In genomic region chr6:107618672-107619071, GRCh38 we compare ENCODE assay signal across 8 cellular contexts.
A peak's percentile ranks its signal among the peaks of the same experiment; 100 is the strongest.
DNase-seq lines count a peak whose midpoint lies in the region; ATAC-seq and TF ChIP-seq lines count a peak whose summit lies in the region.

No MANE protein-coding gene starts in this region.

- CTCF ChIA-PET in SK-N-SH (lab: Yijun Ruan, JAX): interaction anchor here (1.0 to 1.5 kb wide), 4 partner anchors 9 to 505 kb away, joined by 3 read pairs; no protein-coding TSS in a partner anchor

- H3K27ac ChIP-seq in SK-N-SH (ENCODE audit: low read depth in 2 of 2, low read length in 1 of 2) (no peak overlapping the region), left ventricle myocardium inferior (replicated peaks) (no peak overlapping the region)

- H3K9me2 ChIP-seq in SK-N-SH: no peaks in the 10 kb centered on the region

- H3K4me1 ChIP-seq in SK-N-SH (ENCODE audit: control insufficient read depth in 1 of 2, insufficient read depth in 2 of 2, low read depth in 1 of 2, low read length in 1 of 2): peaks cover 0 to 62% of the 10 kb centered on the region in 2 experiments; a peak in 2 of 4 replicates
- H3K4me1 ChIP-seq in left ventricle myocardium inferior: peaks cover 47% of the 10 kb centered on the region

- H3K79me2 ChIP-seq in SK-N-SH (ENCODE audit: insufficient read depth): no peaks in the 10 kb centered on the region

- H3K27me3 ChIP-seq in SK-N-SH (ENCODE audit: insufficient read depth): no peaks in the 10 kb centered on the region
- H3K27me3 ChIP-seq in left ventricle myocardium inferior (ENCODE audit: low read depth): no peaks in the 10 kb centered on the region

- peak; percentile 99 for ATAC-seq in GM18517 (IDR thresholded peaks at IDR 0.05; ENCODE audit: unreplicated experiment)
- peak; percentile 96 for ATAC-seq in HG02642 (IDR thresholded peaks at IDR 0.05; ENCODE audit: poor library complexity, unreplicated experiment)
- ATAC-seq in natural killer cell treated with Interleukin-12 subunit alpha and Interleukin-12 subunit beta and Interleukin-15 and Interleukin-18, amount 100 ng/mL, for 72 hours: peak; percentile 61 to 86

- peaks cover 13% of the 10 kb centered on the region for H3K27me3 Mint-ChIP-seq in T-helper 2 cell treated with Interferon-gamma antibody and Interleukin-4, amounts not matched to agents 5 μg/mL and 100 μg/mL, for 36 hours (ENCODE audit: low read depth)
- peaks cover 8 to 11% of the 10 kb centered on the region in 2 donors for H3K27me3 Mint-ChIP-seq in natural killer cell treated with Interleukin-12 subunit alpha and Interleukin-12 subunit beta and Interleukin-15 and Interleukin-18, amount 100 ng/mL, for 72 hours

- intact Hi-C loops in left ventricle myocardium inferior (cut with micrococcal nuclease): no loop called here

- TF ChIP-seq CTCF in foreskin fibroblast (IDR thresholded peaks at IDR 0.05; ENCODE audit: low read depth, low read length) (no peak), SK-N-SH (IDR thresholded peaks at IDR 0.05) (no peak), left ventricle myocardium inferior (IDR thresholded peaks at IDR 0.05; ENCODE audit: borderline replicate concordance) (no peak)

- H3K9me3 Mint-ChIP-seq in T-helper 2 cell treated with Interferon-gamma antibody and Interleukin-4, amounts not matched to agents 5 μg/mL and 100 μg/mL, for 36 hours: no peaks in the 10 kb centered on the region
- no peaks in the 10 kb centered on the region for H3K9me3 Mint-ChIP-seq in natural killer cell treated with Interleukin-12 subunit alpha and Interleukin-12 subunit beta and Interleukin-15 and Interleukin-18, amount 100 ng/mL, for 72 hours

- no peak for TF ChIP-seq RAD21 in SK-N-SH (IDR thresholded peaks at IDR 0.05; ENCODE audit: low read length)

- no peaks in the 10 kb centered on the region for H4K20me1 ChIP-seq in SK-N-SH (ENCODE audit: insufficient read depth)

- peaks cover 31% of the 10 kb centered on the region for H3K4me1 Mint-ChIP-seq in T-helper 2 cell treated with Interferon-gamma antibody and Interleukin-4, amounts not matched to agents 5 μg/mL and 100 μg/mL, for 36 hours (ENCODE audit: low read depth)
- H3K4me1 Mint-ChIP-seq in natural killer cell treated with Interleukin-12 subunit alpha and Interleukin-12 subunit beta and Interleukin-15 and Interleukin-18, amount 100 ng/mL, for 72 hours (ENCODE audit: low read depth in 2 of 2): peaks cover 14 to 15% of the 10 kb centered on the region in 2 donors

- H3K9ac ChIP-seq in SK-N-SH: no peak overlapping the region

- H3K36me3 ChIP-seq in SK-N-SH (replicated peaks in 1 of 2; ENCODE audit: control insufficient read depth in 1 of 2, insufficient read depth in 2 of 2, low read length in 1 of 2): no peaks in the 10 kb centered on the region
- no peaks in the 10 kb centered on the region for H3K36me3 ChIP-seq in left ventricle myocardium inferior

- peaks cover 1% of the 10 kb centered on the region for H3K36me3 Mint-ChIP-seq in T-helper 2 cell treated with Interferon-gamma antibody and Interleukin-4, amounts not matched to agents 5 μg/mL and 100 μg/mL, for 36 hours (ENCODE audit: low read depth)
- no peaks in the 10 kb centered on the region for H3K36me3 Mint-ChIP-seq in natural killer cell treated with Interleukin-12 subunit alpha and Interleukin-12 subunit beta and Interleukin-15 and Interleukin-18, amount 100 ng/mL, for 72 hours

- no peak overlapping the region for H3K4me2 ChIP-seq in SK-N-SH

- POLR2A ChIA-PET in SK-N-SH (lab: Yijun Ruan, JAX): interaction anchor here (0.7 kb wide), 1 partner anchor 61 kb away, joined by 3 read pairs; no protein-coding TSS in a partner anchor

- TF ChIP-seq EP300 in SK-N-SH (IDR thresholded peaks at IDR 0.05; ENCODE audit: borderline replicate concordance in 1 of 2, low read depth in 1 of 2, low read length in 1 of 2): no peak

- peak overlapping the region; percentile 20 for H3K4me3 Mint-ChIP-seq in T-helper 2 cell treated with Interferon-gamma antibody and Interleukin-4, amounts not matched to agents 5 μg/mL and 100 μg/mL, for 36 hours
- peak overlapping the region; percentile 2 for H3K4me3 Mint-ChIP-seq in natural killer cell treated with Interleukin-12 subunit alpha and Interleukin-12 subunit beta and Interleukin-15 and Interleukin-18, amount 100 ng/mL, for 72 hours

- H3F3A ChIP-seq in SK-N-SH (replicated peaks; ENCODE audit: insufficient read depth): no peaks in the 10 kb centered on the region

- peak overlapping the region; percentile 82 for H3K27ac Mint-ChIP-seq in T-helper 2 cell treated with Interferon-gamma antibody and Interleukin-4, amounts not matched to agents 5 μg/mL and 100 μg/mL, for 36 hours
- peak overlapping the region in 1 of 2 donors; percentile 12 for H3K27ac Mint-ChIP-seq in natural killer cell treated with Interleukin-12 subunit alpha and Interleukin-12 subunit beta and Interleukin-15 and Interleukin-18, amount 100 ng/mL, for 72 hours

- H3K4me3 ChIP-seq in foreskin fibroblast (ENCODE audit: low read depth in 1 of 2, low read length in 2 of 2) (no peak overlapping the region), SK-N-SH (ENCODE audit: low read depth in 2 of 2, low read length in 1 of 2) (no peak overlapping the region), left ventricle myocardium inferior (no peak overlapping the region)

- H3K9me3 ChIP-seq in SK-N-SH: no peaks in the 10 kb centered on the region
- no peaks in the 10 kb centered on the region for H3K9me3 ChIP-seq in left ventricle myocardium inferior (replicated peaks)

- WGBS in SK-N-SH (ENCODE audit: low lambda C conversion rate): 90% methylated on average over 9 of the region's 9 CpGs

- peak; percentile 56 for DNase-seq in T-helper 2 cell treated with Interferon-gamma antibody and Interleukin-4, amounts not matched to agents 5 μg/mL and 100 μg/mL, for 36 hours (ENCODE audit: low spot score)
- no peak for DNase-seq in natural killer cell treated with Interleukin-12 subunit alpha and Interleukin-12 subunit beta and Interleukin-15 and Interleukin-18, amount 100 ng/mL, for 72 hours (ENCODE audit: low spot score)
- no peak for DNase-seq in NCI-H1105 (lab: John Stamatoyannopoulos, UW)
- no peak for DNase-seq in foreskin fibroblast
- DNase-seq in SK-N-SH: no peak
- DNase-seq in left ventricle myocardium inferior: no peak

- H2AFZ ChIP-seq in SK-N-SH (ENCODE audit: low read depth): no peak overlapping the region

TF ChIP-seq in SK-N-SH, 30 proteins besides CTCF, POLR2A, EP300 and RAD21:
- TF ChIP-seq MXI1 (IDR thresholded peaks at IDR 0.05; ENCODE audit: low read depth, low read length) (no peak), SIN3A (IDR thresholded peaks at IDR 0.05; ENCODE audit: borderline replicate concordance, low read depth, low read length) (no peak), IRF3 (IDR thresholded peaks at IDR 0.05; ENCODE audit: low read depth, low read length) (no peak), YY1 (IDR thresholded peaks at IDR 0.05; ENCODE audit: low read depth) (no peak), EZH2phosphoT487 (IDR thresholded peaks at IDR 0.05; ENCODE audit: borderline replicate concordance, low read depth) (no peak), MEF2A (IDR thresholded peaks at IDR 0.05; ENCODE audit: borderline replicate concordance, low read depth) (no peak), PBX3 (IDR thresholded peaks at IDR 0.05) (no peak)
